In genomic region chr1:41713141-41713540, GRCh38 we compare ENCODE assay signal across 1 cellular context.
TF ChIP-seq lines count a peak whose summit lies in the region.

No MANE protein-coding gene starts in this region.

TF ChIP-seq in endothelial cell of umbilical vein, 7 proteins besides CTCF, POLR2A, EP300 and RAD21:
- no peak for TF ChIP-seq GATA2 (IDR thresholded peaks at IDR 0.05; ENCODE audit: insufficient read depth, insufficient read length, low read depth, low read length)
- no peak for TF ChIP-seq JUN (IDR thresholded peaks at IDR 0.05; ENCODE audit: borderline replicate concordance, insufficient read depth, insufficient read length, low read depth)
- no peak for TF ChIP-seq FOS (IDR thresholded peaks at IDR 0.05; ENCODE audit: borderline replicate concordance, insufficient read depth, low read length)
- no peak for TF ChIP-seq MYC (IDR thresholded peaks at IDR 0.05; ENCODE audit: low read depth, low read length)
- no peak for TF ChIP-seq POLR2AphosphoS5 (IDR thresholded peaks at IDR 0.05; ENCODE audit: insufficient read depth, low read depth, low read length)
- no peak for TF ChIP-seq EZH2 (IDR thresholded peaks at IDR 0.05; ENCODE audit: borderline replicate concordance, low read depth, low read length, severe bottlenecking)
- TF ChIP-seq MAX (IDR thresholded peaks at IDR 0.05; ENCODE audit: insufficient read depth, insufficient read length) = no peak
TF ChIP-seq in endothelial cell of umbilical vein: peak in this region for 0.
